ENCODE assay signal across 42 cellular contexts in genomic region chr2:44884231-44884630, GRCh38. TPM values are rescaled to one million over a fixed set of nuclear protein-coding genes. Genes with fewer than 3 reads are reported as not detected.
"Had no signal": no experiment of that assay in that cellular context is flagged by ENCODE, and none has a peak within 500 bp of the region (broad histone marks: within the 10 kb centered on the region; RNA-seq: fewer than 3 reads in every experiment).

No MANE protein-coding gene starts in this region.

- ATAC-seq: activated naive CD4-positive, alpha-beta T cell treated with anti-CD3 and anti-CD28 coated beads, Interleukin-2, amount 50 U/mL, for 72 hours; activated naive CD8-positive, alpha-beta T cell treated with anti-CD3 and anti-CD28 coated beads, Interleukin-2, amount 50 U/mL, for 24 hours; activated T-cell treated with anti-CD3 and anti-CD28 coated beads, Interleukin-2, amount 50 U/mL, for 4 hours; activated T-cell treated with anti-CD3 and anti-CD28 coated beads, Interleukin-2, amount 50 U/mL, for 72 hours; activated T-helper 17 cell treated with anti-CD3 and anti-CD28 coated beads, Interleukin-2, amount 50 U/mL, for 72 hours; body of pancreas had no signal

- H3K4me1 ChIP-seq: adrenal gland, ascending aorta, body of pancreas, breast epithelium had no signal

- H3K9me3 ChIP-seq: adrenal gland, ascending aorta, body of pancreas, breast epithelium had no signal

- H3K36me3 ChIP-seq: adrenal gland, ascending aorta, brain microvascular endothelial cell, breast epithelium, cardiac muscle cell had no signal

- H3K27me3 ChIP-seq: ascending aorta, body of pancreas had no signal

- H3K9me3 Mint-ChIP-seq: activated naive CD4-positive, alpha-beta T cell treated with anti-CD3 and anti-CD28 coated beads for 36 hours; activated naive CD4-positive, alpha-beta T cell treated with anti-CD3 and anti-CD28 coated beads, Interleukin-2, amount 10 ng/mL, durations not matched to agents 7 days and 5 days; activated naive CD4-positive, alpha-beta T cell treated with anti-CD3 and anti-CD28 coated beads, Interleukin-2, amount 50 U/mL, for 24 hours; activated naive CD4-positive, alpha-beta T cell treated with anti-CD3 and anti-CD28 coated beads, Interleukin-2, amount 50 U/mL, for 72 hours; activated naive CD8-positive, alpha-beta T cell treated with anti-CD3 and anti-CD28 coated beads for 36 hours; activated naive CD8-positive, alpha-beta T cell treated with anti-CD3 and anti-CD28 coated beads, Interleukin-2, amount 10 ng/mL, durations not matched to agents 7 days and 5 days; activated naive CD8-positive, alpha-beta T cell treated with anti-CD3 and anti-CD28 coated beads, Interleukin-2, amount 50 U/mL, for 24 hours; activated T-cell treated with anti-CD3 and anti-CD28 coated beads, Interleukin-2, amount 50 U/mL, for 24 hours; activated T-cell treated with anti-CD3 and anti-CD28 coated beads, Interleukin-2, amount 50 U/mL, for 4 hours; activated T-cell treated with anti-CD3 and anti-CD28 coated beads, Interleukin-2, amount 50 U/mL, for 72 hours; activated T-helper 1 cell treated with anti-CD3 and anti-CD28 coated beads, Interleukin-12 subunit alpha, Interleukin-12 subunit beta, Interleukin-2, Interleukin-4 antibody, amounts not matched to agents 30 ng/mL and 10 ng/mL and 1 ng/mL, durations not matched to agents 14 hours and 24 hours and 36 hours; activated T-helper 2 cell treated with anti-CD3 and anti-CD28 coated beads, Interferon-gamma antibody, Interleukin-2, Interleukin-4, amounts not matched to agents 10 μg/mL and 5 μg/mL and 100 μg/mL, durations not matched to agents 14 hours and 24 hours and 36 hours; brain; central memory CD8-positive, alpha-beta T cell had no signal

- H3K4me1 Mint-ChIP-seq: activated naive CD4-positive, alpha-beta T cell treated with anti-CD3 and anti-CD28 coated beads, Interleukin-2, amount 10 ng/mL, durations not matched to agents 7 days and 5 days; activated naive CD4-positive, alpha-beta T cell treated with anti-CD3 and anti-CD28 coated beads, Interleukin-2, amount 50 U/mL, for 24 hours; activated naive CD8-positive, alpha-beta T cell treated with anti-CD3 and anti-CD28 coated beads for 36 hours; activated naive CD8-positive, alpha-beta T cell treated with anti-CD3 and anti-CD28 coated beads, Interleukin-2, amount 10 ng/mL, durations not matched to agents 7 days and 5 days; activated naive CD8-positive, alpha-beta T cell treated with anti-CD3 and anti-CD28 coated beads, Interleukin-2, amount 50 U/mL, for 24 hours; activated T-helper 17 cell treated with anti-CD3 and anti-CD28 coated beads, Interleukin-2, amount 50 U/mL, for 72 hours; brain; central memory CD8-positive, alpha-beta T cell had no signal

- H3K27ac Mint-ChIP-seq: activated naive CD4-positive, alpha-beta T cell treated with anti-CD3 and anti-CD28 coated beads for 36 hours; activated naive CD4-positive, alpha-beta T cell treated with anti-CD3 and anti-CD28 coated beads, Interleukin-2, amount 10 ng/mL, durations not matched to agents 7 days and 5 days; activated naive CD4-positive, alpha-beta T cell treated with anti-CD3 and anti-CD28 coated beads, Interleukin-2, amount 50 U/mL, for 24 hours; activated naive CD4-positive, alpha-beta T cell treated with anti-CD3 and anti-CD28 coated beads, Interleukin-2, amount 50 U/mL, for 72 hours; activated naive CD8-positive, alpha-beta T cell; activated naive CD8-positive, alpha-beta T cell treated with anti-CD3 and anti-CD28 coated beads for 36 hours; activated naive CD8-positive, alpha-beta T cell treated with anti-CD3 and anti-CD28 coated beads, Interleukin-2, amount 10 ng/mL, durations not matched to agents 7 days and 5 days; activated naive CD8-positive, alpha-beta T cell treated with anti-CD3 and anti-CD28 coated beads, Interleukin-2, amount 50 U/mL, for 24 hours; activated T-cell treated with anti-CD3 and anti-CD28 coated beads, Interleukin-2, amount 50 U/mL, for 24 hours; activated T-cell treated with anti-CD3 and anti-CD28 coated beads, Interleukin-2, amount 50 U/mL, for 72 hours; activated T-helper 1 cell treated with anti-CD3 and anti-CD28 coated beads, Interleukin-12 subunit alpha, Interleukin-12 subunit beta, Interleukin-2, Interleukin-4 antibody, amounts not matched to agents 30 ng/mL and 10 ng/mL and 1 ng/mL, durations not matched to agents 14 hours and 24 hours and 36 hours; activated T-helper 17 cell treated with anti-CD3 and anti-CD28 coated beads, Interleukin-2, amount 50 U/mL, for 72 hours; activated T-helper 2 cell treated with anti-CD3 and anti-CD28 coated beads, Interferon-gamma antibody, Interleukin-2, Interleukin-4, amounts not matched to agents 10 μg/mL and 5 μg/mL and 100 μg/mL, durations not matched to agents 14 hours and 24 hours and 36 hours; brain had no signal

- H3K36me3 Mint-ChIP-seq: activated naive CD4-positive, alpha-beta T cell treated with anti-CD3 and anti-CD28 coated beads, Interleukin-2, amount 10 ng/mL, durations not matched to agents 7 days and 5 days; activated naive CD4-positive, alpha-beta T cell treated with anti-CD3 and anti-CD28 coated beads, Interleukin-2, amount 50 U/mL, for 24 hours; activated naive CD4-positive, alpha-beta T cell treated with anti-CD3 and anti-CD28 coated beads, Interleukin-2, amount 50 U/mL, for 72 hours; activated naive CD8-positive, alpha-beta T cell; activated naive CD8-positive, alpha-beta T cell treated with anti-CD3 and anti-CD28 coated beads for 36 hours; activated naive CD8-positive, alpha-beta T cell treated with anti-CD3 and anti-CD28 coated beads, Interleukin-2, amount 10 ng/mL, durations not matched to agents 7 days and 5 days; brain had no signal

- H3K27ac ChIP-seq: adrenal gland, ascending aorta, body of pancreas, brain microvascular endothelial cell, breast epithelium, cardiac muscle cell had no signal

- H3K4me3 ChIP-seq: adrenal gland, ascending aorta, body of pancreas, breast epithelium, cardiac muscle cell had no signal

- FAIRE-seq: astrocyte, bronchial epithelial cell had no signal

- DNase-seq: activated effector memory CD4-positive, alpha-beta T cell treated with anti-CD3 and anti-CD28 coated beads, Interleukin-2, amount 50 U/mL, for 16 hours; activated effector memory CD4-positive, alpha-beta T cell treated with Interleukin-2 at 50 U/mL for 16 hours; activated gamma-delta T cell; activated gamma-delta T cell treated with Interleukin-2 at 50 U/mL for 16 hours; activated naive CD4-positive, alpha-beta T cell; activated naive CD4-positive, alpha-beta T cell treated with anti-CD3 and anti-CD28 coated beads for 36 hours; activated naive CD4-positive, alpha-beta T cell treated with anti-CD3 and anti-CD28 coated beads, Interleukin-2, amount 10 ng/mL, durations not matched to agents 7 days and 5 days; activated naive CD4-positive, alpha-beta T cell treated with anti-CD3 and anti-CD28 coated beads, Interleukin-2, amount 50 U/mL, for 16 hours; activated naive CD4-positive, alpha-beta T cell treated with Interleukin-2 at 50 U/mL for 16 hours; activated naive CD8-positive, alpha-beta T cell treated with anti-CD3 and anti-CD28 coated beads for 36 hours; activated naive CD8-positive, alpha-beta T cell treated with anti-CD3 and anti-CD28 coated beads, Interleukin-2, amount 10 ng/mL, durations not matched to agents 7 days and 5 days; activated naive CD8-positive, alpha-beta T cell treated with anti-CD3 and anti-CD28 coated beads, Interleukin-2, amount 50 U/mL, for 24 hours; activated T-cell treated with anti-CD3 and anti-CD28 coated beads, Interleukin-2, amount 50 U/mL, for 24 hours; activated T-cell treated with anti-CD3 and anti-CD28 coated beads, Interleukin-2, amount 50 U/mL, for 4 hours; activated T-cell treated with anti-CD3 and anti-CD28 coated beads, Interleukin-2, amount 50 U/mL, for 48 hours; activated T-cell treated with anti-CD3 and anti-CD28 coated beads, Interleukin-2, amount 50 U/mL, for 72 hours; adrenal gland; amniotic stem cell; amygdala; anterior cingulate cortex; aorta; body of pancreas; brain microvascular endothelial cell; caudate nucleus; central memory CD4-positive, alpha-beta T cell; cerebellar nuclear complex had no signal

- H3K4me3 Mint-ChIP-seq: activated naive CD4-positive, alpha-beta T cell treated with anti-CD3 and anti-CD28 coated beads for 36 hours; activated naive CD4-positive, alpha-beta T cell treated with anti-CD3 and anti-CD28 coated beads, Interleukin-2, amount 10 ng/mL, durations not matched to agents 7 days and 5 days; activated naive CD4-positive, alpha-beta T cell treated with anti-CD3 and anti-CD28 coated beads, Interleukin-2, amount 50 U/mL, for 24 hours; activated naive CD8-positive, alpha-beta T cell; activated naive CD8-positive, alpha-beta T cell treated with anti-CD3 and anti-CD28 coated beads for 36 hours; activated naive CD8-positive, alpha-beta T cell treated with anti-CD3 and anti-CD28 coated beads, Interleukin-2, amount 10 ng/mL, durations not matched to agents 7 days and 5 days; activated naive CD8-positive, alpha-beta T cell treated with anti-CD3 and anti-CD28 coated beads, Interleukin-2, amount 50 U/mL, for 24 hours; activated T-cell treated with anti-CD3 and anti-CD28 coated beads, Interleukin-2, amount 50 U/mL, for 24 hours; activated T-cell treated with anti-CD3 and anti-CD28 coated beads, Interleukin-2, amount 50 U/mL, for 4 hours; activated T-cell treated with anti-CD3 and anti-CD28 coated beads, Interleukin-2, amount 50 U/mL, for 72 hours; activated T-helper 1 cell treated with anti-CD3 and anti-CD28 coated beads, Interleukin-12 subunit alpha, Interleukin-12 subunit beta, Interleukin-2, Interleukin-4 antibody, amounts not matched to agents 30 ng/mL and 10 ng/mL and 1 ng/mL, durations not matched to agents 14 hours and 24 hours and 36 hours; activated T-helper 17 cell treated with anti-CD3 and anti-CD28 coated beads, Interleukin-2, amount 50 U/mL, for 72 hours; brain; central memory CD8-positive, alpha-beta T cell had no signal

RNA-seq across cellular contexts. Expression of gene SIX3, which starts 57.3 kb away (rescaled TPM):
- total RNA-seq: activated naive CD4-positive, alpha-beta T cell treated with anti-CD3 and anti-CD28 coated beads for 36 hours; activated naive CD4-positive, alpha-beta T cell treated with anti-CD3 and anti-CD28 coated beads, Interleukin-2, amount 50 U/mL, for 72 hours; activated naive CD8-positive, alpha-beta T cell treated with anti-CD3 and anti-CD28 coated beads for 36 hours; activated naive CD8-positive, alpha-beta T cell treated with anti-CD3 and anti-CD28 coated beads, Interleukin-2, amount 10 ng/mL, durations not matched to agents 7 days and 5 days; activated T-cell treated with anti-CD3 and anti-CD28 coated beads, Interleukin-2, amount 50 U/mL, for 72 hours; activated T-helper 1 cell treated with anti-CD3 and anti-CD28 coated beads, Interleukin-12 subunit alpha, Interleukin-12 subunit beta, Interleukin-2, Interleukin-4 antibody, amounts not matched to agents 30 ng/mL and 10 ng/mL and 1 ng/mL, durations not matched to agents 14 hours and 24 hours and 36 hours; activated T-helper 17 cell treated with anti-CD3 and anti-CD28 coated beads, Interleukin-2, amount 50 U/mL, for 72 hours; adrenal gland; aorta; ascending aorta; breast epithelium; bronchial epithelial cell; cardiac muscle cell; cardiac septum; cerebellum; chondrocyte had no signal
- polyA plus RNA-seq: adrenal gland, aorta, cardiac muscle cell had no signal
